In genomic region chr4:8613421-8614364, GRCh38 we compare ENCODE assay signal across 25 cellular contexts. TPM values are rescaled to one million over a fixed set of nuclear protein-coding genes. Genes with fewer than 3 reads are reported as not detected.
A peak's percentile ranks its signal among the peaks of the same experiment; 100 is the strongest.
DNase-seq lines count a peak whose midpoint lies in the region; ATAC-seq, FAIRE-seq and TF ChIP-seq lines count a peak whose summit lies in the region.
"Had no signal": no experiment of that assay in that cellular context is flagged by ENCODE, and none has a peak within 500 bp of the region (broad histone marks: within the 10 kb centered on the region; RNA-seq: fewer than 3 reads in every experiment).

No MANE protein-coding gene starts in this region.

- no peak overlapping the region for H3K4me2 ChIP-seq in HepG2 (ENCODE audit: low read depth, low read length)
- H3K4me2 ChIP-seq: A549, KMS-11, PC-9 had no signal

- no peak overlapping the region for H3K27ac ChIP-seq in right lobe of liver
- H3K27ac ChIP-seq in HepG2 (ENCODE audit: extremely low read length, insufficient read depth, low read length): no peak overlapping the region
- no peak overlapping the region for H3K27ac ChIP-seq in ovary
- H3K27ac ChIP-seq in CD8-positive, alpha-beta memory T cell (ENCODE audit: low read depth, low read length): no peak overlapping the region
- H3K27ac ChIP-seq: A549, C4-2B, KMS-11, PC-9 had no signal

- DNase-seq in right lobe of liver (peak in 2 of 3 donors; percentile 13 to 40), HepG2 (ENCODE audit: low spot score) (no peak), glutamatergic neuron (peak; percentile 14), ovary (peak; percentile 9 to 33 (median 20)), NCI-H748 treated with DMSO at 0.1 percent for 48 hours (lab: John Stamatoyannopoulos, UW) (no peak), DMS153 (lab: John Stamatoyannopoulos, UW) (no peak)
- DNase-seq in CD8-positive, alpha-beta memory T cell: no peak
- DNase-seq: AML-193, Calu3, DND-41, MM.1S, NCI-H2029, NCI-H446 treated with DMSO at 0.1 percent for 48 hours, NCI-H526, PC-9, SHP77 treated with DMSO at 0.1 percent for 48 hours had no signal

- no TSS peak for BruUV-seq in HepG2 (replicated peaks; lab: Mats Ljungman, UMichigan)

- peaks cover 5% of the 10 kb centered on the region for H3K36me3 Mint-ChIP-seq in glutamatergic neuron (ENCODE audit: unreplicated experiment)
- H3K36me3 Mint-ChIP-seq in CD8-positive, alpha-beta memory T cell: no peaks in the 10 kb centered on the region
- H3K36me3 Mint-ChIP-seq: IgD-negative memory B cell had no signal

- in situ Hi-C loops in HepG2 (cut with HindIII; ENCODE audit: extremely low pct_ligation_motif_present, low pct_unique_long_range_greater_than_20kb): no loop called here

- H3K27me3 Mint-ChIP-seq in glutamatergic neuron (ENCODE audit: unreplicated experiment): peaks cover 5% of the 10 kb centered on the region
- peaks cover 7 to 9% of the 10 kb centered on the region in 2 donors for H3K27me3 Mint-ChIP-seq in CD8-positive, alpha-beta memory T cell

- H3K36me3 ChIP-seq in right lobe of liver (no peaks in the 10 kb centered on the region), HepG2 (replicated peaks in 1 of 2; ENCODE audit: control insufficient read depth in 1 of 2, insufficient read depth in 2 of 2, low read length in 2 of 2) (no peaks in the 10 kb centered on the region), ovary (no peaks in the 10 kb centered on the region)
- H3K36me3 ChIP-seq in CD8-positive, alpha-beta memory T cell (ENCODE audit: insufficient read depth, low read length): no peaks in the 10 kb centered on the region

- POLR2A ChIA-PET in HepG2 (lab: Yijun Ruan, JAX): no interaction called here
- POLR2A ChIA-PET in CD8-positive, alpha-beta memory T cell (lab: Charles Lee): no interaction called here

- H4K20me1 ChIP-seq in HepG2 (ENCODE audit: insufficient read depth, low read length): no peaks in the 10 kb centered on the region

- no peak for FAIRE-seq in HepG2 (lab: Jason Lieb, UNC)
- FAIRE-seq: A549, GM12892, GM19239 had no signal

- TF ChIP-seq POLR2A in right lobe of liver (IDR thresholded peaks at IDR 0.05) (no peak), HepG2 (IDR thresholded peaks at IDR 0.05; ENCODE audit: insufficient read depth in 1 of 2, low read depth in 2 of 2, low read length in 2 of 2) (no peak), ovary (IDR thresholded peaks at IDR 0.05) (no peak)

- H3K27ac Mint-ChIP-seq in glutamatergic neuron (ENCODE audit: unreplicated experiment): no peak overlapping the region
- no peak overlapping the region for H3K27ac Mint-ChIP-seq in CD8-positive, alpha-beta memory T cell
- H3K27ac Mint-ChIP-seq: IgD-negative memory B cell had no signal

- no peak overlapping the region for H3K4me3 Mint-ChIP-seq in glutamatergic neuron (ENCODE audit: unreplicated experiment)
- no peak overlapping the region for H3K4me3 Mint-ChIP-seq in CD8-positive, alpha-beta memory T cell

- no peak for TF ChIP-seq RAD21 in HepG2 (CRISPR knock-in tag; IDR thresholded peaks at IDR 0.05)

- no peaks in the 10 kb centered on the region for H3K27me3 ChIP-seq in right lobe of liver
- H3K27me3 ChIP-seq in HepG2 (ENCODE audit: control insufficient read depth in 1 of 2, insufficient read depth in 2 of 2, low read length in 2 of 2): peaks cover 16 to 63% of the 10 kb centered on the region in 2 experiments
- H3K27me3 ChIP-seq in ovary: no peaks in the 10 kb centered on the region
- H3K27me3 ChIP-seq in CD8-positive, alpha-beta memory T cell (ENCODE audit: insufficient read depth, low read length, poor library complexity, severe bottlenecking): no peaks in the 10 kb centered on the region

- H3K4me1 Mint-ChIP-seq in glutamatergic neuron (ENCODE audit: low read depth, unreplicated experiment): no peaks in the 10 kb centered on the region
- H3K4me1 Mint-ChIP-seq in CD8-positive, alpha-beta memory T cell: no peaks in the 10 kb centered on the region

- H3K79me2 ChIP-seq in HepG2 (ENCODE audit: insufficient read depth, low read length): no peaks in the 10 kb centered on the region

- TF ChIP-seq CTCF in right lobe of liver (IDR thresholded peaks at IDR 0.05): no peak
- TF ChIP-seq CTCF in HepG2 (CRISPR knock-in tag; IDR thresholded peaks at IDR 0.05): no peak
- no peak for TF ChIP-seq CTCF in glutamatergic neuron (IDR thresholded peaks at IDR 0.05; ENCODE audit: partially characterized antibody, unreplicated experiment)
- no peak for TF ChIP-seq CTCF in ovary (IDR thresholded peaks at IDR 0.05)

- H3K9me3 ChIP-seq in right lobe of liver (no peaks in the 10 kb centered on the region), HepG2 (ENCODE audit: low read length) (no peaks in the 10 kb centered on the region), ovary (no peaks in the 10 kb centered on the region)
- H3K9me3 ChIP-seq in CD8-positive, alpha-beta memory T cell (ENCODE audit: low read length): no peaks in the 10 kb centered on the region
- H3K9me3 ChIP-seq: A549 had no signal

- H3K9ac ChIP-seq in HepG2 (ENCODE audit: insufficient read depth, low read depth, low read length): no peak overlapping the region
- H3K9ac ChIP-seq: KMS-11 had no signal

- TF ChIP-seq EP300 in HepG2 (IDR thresholded peaks at IDR 0.05; ENCODE audit: low read depth in 2 of 2, low read length in 2 of 2) (no peak), HepG2 (CRISPR knock-in tag; IDR thresholded peaks at IDR 0.05; ENCODE audit: borderline replicate concordance) (no peak), ovary (IDR thresholded peaks at IDR 0.05) (no peak)

- ATAC-seq in right lobe of liver (no peak), HepG2 (no peak)
- ATAC-seq: A549, HCT116 had no signal

- no peak overlapping the region for H2AFZ ChIP-seq in HepG2 (ENCODE audit: low read length)
- H2AFZ ChIP-seq: PC-9 had no signal

- H3K4me3 ChIP-seq in right lobe of liver: no peak overlapping the region
- H3K4me3 ChIP-seq in HepG2 (replicated peaks in 1 of 3; ENCODE audit: insufficient read depth in 1 of 3, low read depth in 2 of 3, low read length in 3 of 3): no peak overlapping the region
- H3K4me3 ChIP-seq in ovary: no peak overlapping the region
- H3K4me3 ChIP-seq in CD8-positive, alpha-beta memory T cell (ENCODE audit: low read length): no peak overlapping the region
- H3K4me3 ChIP-seq: A549, PC-9 had no signal

- H3K9me3 Mint-ChIP-seq in glutamatergic neuron (ENCODE audit: unreplicated experiment): peaks cover 4% of the 10 kb centered on the region
- no peaks in the 10 kb centered on the region for H3K9me3 Mint-ChIP-seq in CD8-positive, alpha-beta memory T cell
- H3K9me3 Mint-ChIP-seq: IgD-negative memory B cell had no signal

- 78% methylated on average over 7 of the region's 35 CpGs for WGBS in right lobe of liver (ENCODE audit: insufficient coverage, low coverage, low lambda C conversion rate, missing lambda C conversion rate)
- 14% methylated on average over 7 of the region's 35 CpGs for WGBS in HepG2 (ENCODE audit: low lambda C conversion rate)
- 89 to 95% (median 90%) methylated on average over 35 of the region's 35 CpGs for WGBS in ovary, 3 donors

- CTCF ChIA-PET in HepG2 (lab: Yijun Ruan, JAX; ENCODE audit: low intra/inter-chr PET ratio, low total read pairs): no interaction called here
- CTCF ChIA-PET in CD8-positive, alpha-beta memory T cell (lab: Charles Lee): no interaction called here

- H3K4me1 ChIP-seq in right lobe of liver (no peaks in the 10 kb centered on the region), HepG2 (ENCODE audit: insufficient read depth, low read length) (no peaks in the 10 kb centered on the region), ovary (ENCODE audit: insufficient read depth) (no peaks in the 10 kb centered on the region)
- H3K4me1 ChIP-seq in CD8-positive, alpha-beta memory T cell (ENCODE audit: insufficient read depth, low read length): no peaks in the 10 kb centered on the region
- H3K4me1 ChIP-seq: A549 had no signal

- intact Hi-C loops in right lobe of liver (cut with DNase I) (no loop called here), HepG2 (cut with micrococcal nuclease; ENCODE audit: unreplicated experiment) (no loop called here), ovary (cut with DNase I) (no loop called here)

RNA-seq across cellular contexts. Expression of gene CPZ, which starts 21.1 kb away (rescaled TPM):
- total RNA-seq in right lobe of liver: under 1 TPM in 5 of 6 experiments, not detected in 1; 0.24 to 0.80 (median 0.74) TPM
- total RNA-seq in HepG2 (2016; rRNA removed; fragmentation: Illumina TruSeq; extraction: Trizol): 0.38 and 0.58 TPM in 2 replicates
- not detected in 2 replicates for total RNA-seq in HepG2 (2016; cell fraction: cytosol; rRNA removed; fragmentation: Illumina TruSeq; extraction: Trizol; ENCODE audit: low read depth)
- 0.79 and 0.80 TPM in 2 replicates for total RNA-seq in HepG2 (2016; cell fraction: insoluble cytoplasmic fraction; rRNA removed; fragmentation: Illumina TruSeq; extraction: Trizol)
- total RNA-seq in HepG2 (2016; cell fraction: membrane; rRNA removed; fragmentation: Illumina TruSeq; extraction: Trizol): 0.31 and 0.65 TPM in 2 replicates
- 0.25 and 0.96 TPM in 2 replicates for total RNA-seq in HepG2 (2016; cell fraction: nucleus; rRNA removed; fragmentation: Illumina TruSeq; extraction: Trizol)
- 0.60 and 0.61 TPM in 2 replicates for polyA plus RNA-seq in HepG2 (2011; rRNA removed)
- polyA plus RNA-seq in HepG2 (2011; cell fraction: cytosol; rRNA removed): 0.49 and 0.76 TPM in 2 replicates
- polyA plus RNA-seq in HepG2 (2011; cell fraction: nucleus; rRNA removed): 1.9 and 3.1 TPM in 2 replicates
- polyA plus RNA-seq in HepG2 (2012): 0.36 and 1.1 TPM in 2 replicates
- polyA plus RNA-seq in HepG2 (2016; cell fraction: cytosol; fragmentation: Illumina TruSeq; extraction: Trizol; ENCODE audit: low read depth): 0.23 and 0.32 TPM in 2 replicates
- polyA plus RNA-seq in HepG2 (2016; cell fraction: insoluble cytoplasmic fraction; fragmentation: Illumina TruSeq; extraction: Trizol; ENCODE audit: low read depth): 0.38 and 0.51 TPM in 2 replicates
- polyA plus RNA-seq in HepG2 (2016; cell fraction: membrane; fragmentation: Illumina TruSeq; extraction: Trizol; ENCODE audit: low read depth): 0.31 and 0.38 TPM in 2 replicates
- 1.5 and 1.9 TPM in 2 replicates for polyA plus RNA-seq in HepG2 (2016; cell fraction: nucleus; fragmentation: Illumina TruSeq; extraction: Trizol; ENCODE audit: insufficient read depth, low read depth)
- 0.44 and 0.58 TPM in 2 replicates for polyA minus RNA-seq in HepG2 (2011; rRNA and poly(A)+ RNA removed; ENCODE audit: low replicate concordance)
- 0.79 TPM in 1 of 2 replicates, not detected in the other for polyA minus RNA-seq in HepG2 (2011; cell fraction: cytosol; rRNA and poly(A)+ RNA removed)
- polyA minus RNA-seq in HepG2 (2011; cell fraction: nucleus; rRNA and poly(A)+ RNA removed): 0.25 and 0.77 TPM in 2 replicates
- 0.27 TPM for total RNA-seq in glutamatergic neuron (ENCODE audit: unreplicated experiment)
- 100 to 1,000 TPM in 4 of 7 donors, 10 to 100 TPM in 3; 55.9 to 212 (median 129) TPM for total RNA-seq in ovary
- polyA plus RNA-seq in ovary: 100 to 1,000 TPM in 1 of 2 donors, 10 to 100 TPM in 1; 51.0 to 170 TPM
- not detected for total RNA-seq in CD8-positive, alpha-beta memory T cell
- polyA plus RNA-seq in CD8-positive, alpha-beta memory T cell: not detected
- total RNA-seq: Calu3 had no signal
- polyA plus RNA-seq: IgD-negative memory B cell had no signal

RNA-seq across cellular contexts. Expression of gene GPR78, which starts 33.5 kb away (rescaled TPM):
- total RNA-seq in right lobe of liver (not detected), HepG2 (2016; rRNA removed; fragmentation: Illumina TruSeq; extraction: Trizol) (0.07 TPM in 1 of 2 replicates, not detected in the other), glutamatergic neuron (ENCODE audit: unreplicated experiment) (0.17 TPM), ovary (10 to 100 TPM in 1 of 7 donors, 1 to 10 TPM in 6; 1.0 to 14.7 (median 6.5) TPM)
- total RNA-seq in HepG2 (2016; cell fraction: cytosol; rRNA removed; fragmentation: Illumina TruSeq; extraction: Trizol; ENCODE audit: low read depth): not detected in 2 replicates
- not detected in 2 replicates for total RNA-seq in HepG2 (2016; cell fraction: insoluble cytoplasmic fraction; rRNA removed; fragmentation: Illumina TruSeq; extraction: Trizol)
- 0.07 TPM in 1 of 2 replicates, not detected in the other for total RNA-seq in HepG2 (2016; cell fraction: membrane; rRNA removed; fragmentation: Illumina TruSeq; extraction: Trizol)
- 0.12 and 0.13 TPM in 2 replicates for total RNA-seq in HepG2 (2016; cell fraction: nucleus; rRNA removed; fragmentation: Illumina TruSeq; extraction: Trizol)
- polyA plus RNA-seq in HepG2 (2011; rRNA removed) (0.01 TPM in 1 of 2 replicates, not detected in the other), ovary (1 to 10 TPM; 1.6 to 5.4 TPM)
- not detected in 2 replicates for polyA plus RNA-seq in HepG2 (2011; cell fraction: cytosol; rRNA removed)
- polyA plus RNA-seq in HepG2 (2011; cell fraction: nucleus; rRNA removed): 0.10 and 0.13 TPM in 2 replicates
- not detected in 2 replicates for polyA plus RNA-seq in HepG2 (2012)
- polyA plus RNA-seq in HepG2 (2016; cell fraction: cytosol; fragmentation: Illumina TruSeq; extraction: Trizol; ENCODE audit: low read depth): not detected in 2 replicates
- not detected in 2 replicates for polyA plus RNA-seq in HepG2 (2016; cell fraction: insoluble cytoplasmic fraction; fragmentation: Illumina TruSeq; extraction: Trizol; ENCODE audit: low read depth)
- polyA plus RNA-seq in HepG2 (2016; cell fraction: membrane; fragmentation: Illumina TruSeq; extraction: Trizol; ENCODE audit: low read depth): not detected in 2 replicates
- 0.16 TPM in 1 of 2 replicates, not detected in the other for polyA plus RNA-seq in HepG2 (2016; cell fraction: nucleus; fragmentation: Illumina TruSeq; extraction: Trizol; ENCODE audit: insufficient read depth, low read depth)
- 0.07 TPM in 1 of 2 replicates, not detected in the other for polyA minus RNA-seq in HepG2 (2011; rRNA and poly(A)+ RNA removed; ENCODE audit: low replicate concordance)
- polyA minus RNA-seq in HepG2 (2011; cell fraction: cytosol; rRNA and poly(A)+ RNA removed): not detected in 2 replicates
- 0.13 TPM in 1 of 2 replicates, not detected in the other for polyA minus RNA-seq in HepG2 (2011; cell fraction: nucleus; rRNA and poly(A)+ RNA removed)
- not detected for total RNA-seq in CD8-positive, alpha-beta memory T cell
- polyA plus RNA-seq in CD8-positive, alpha-beta memory T cell: not detected
- total RNA-seq: Calu3, H4, RPMI7951 had no signal
- polyA plus RNA-seq: IgD-negative memory B cell had no signal

Comparison
In these comparisons a context has a peak if more than half of its experiments do, and no peak if none do; other contexts are left out.
1. DNase-seq: peak in right lobe of liver (2 of 3), glutamatergic neuron (single experiment) and ovary (5 of 5); none in HepG2 (single experiment), NCI-H748 treated with DMSO at 0.1 percent for 48 hours (single experiment), CD8-positive, alpha-beta memory T cell (0 of 5) and DMS153 (single experiment).
2. RNA of gene CPZ, which starts 21.1 kb away (total RNA-seq): 55.9 to 212 TPM in ovary; 0.24 to 0.80 TPM in right lobe of liver, 0.25 to 0.96 TPM in HepG2, 0.27 TPM in glutamatergic neuron (single experiment) and not detected in CD8-positive, alpha-beta memory T cell; every median in the first group is over 10 times any median in the second.